In genomic region chr1:110034040-110034450, GRCh38 we compare ENCODE assay signal across 9 cellular contexts. TPM values are rescaled to one million over a fixed set of nuclear protein-coding genes. Genes with fewer than 3 reads are reported as not detected.
DNase-seq lines count a peak whose midpoint lies in the region; ATAC-seq and TF ChIP-seq lines count a peak whose summit lies in the region.
"Had no signal": no experiment of that assay in that cellular context is flagged by ENCODE, and none has a peak within 500 bp of the region (broad histone marks: within the 10 kb centered on the region; RNA-seq: fewer than 3 reads in every experiment).

No MANE protein-coding gene starts in this region.

- peaks cover 35 to 39% of the 10 kb centered on the region in 2 donors for H3K4me1 Mint-ChIP-seq in natural killer cell

- no peaks in the 10 kb centered on the region for H3K27me3 ChIP-seq in KMS-11 (ENCODE audit: insufficient read depth, low read depth)

- no peaks in the 10 kb centered on the region for H3K27me3 Mint-ChIP-seq in natural killer cell (ENCODE audit: low read depth in 2 of 2)

- H3K9me3 Mint-ChIP-seq in natural killer cell, result no peaks in the 10 kb centered on the region

- H2AFZ ChIP-seq in KMS-11 (ENCODE audit: low read depth), result peak overlapping the region; percentile 88

- H3K27ac ChIP-seq in KMS-11, result peak overlapping the region; percentile 36
- H3K27ac ChIP-seq in cingulate gyrus (ENCODE audit: low read depth, low read length), result peak overlapping the region; percentile 91

- ATAC-seq in natural killer cell, result no peak
- no peak for ATAC-seq in GM21529 (IDR thresholded peaks at IDR 0.05; ENCODE audit: unreplicated experiment)

- intact Hi-C loops in natural killer cell (cut with micrococcal nuclease), result loop anchor here (1.0 to 2.0 kb wide), 2 partner anchors 50 to 305 kb away; partner anchors contain the start of genes AHCYL1 and RBM15

- TF ChIP-seq CTCF in AG09309 (IDR thresholded peaks at IDR 0.05; ENCODE audit: control insufficient read depth, insufficient read depth, low read depth, low read length, missing control alignments), result no peak
- TF ChIP-seq CTCF in KMS-11 (conservative IDR thresholded peaks at IDR 0.05; ENCODE audit: low read depth, low read length), result no peak
- no peak for TF ChIP-seq CTCF in natural killer cell (IDR thresholded peaks at IDR 0.05)

- H3K4me3 ChIP-seq in AG09309 (ENCODE audit: control insufficient read depth, low read depth, low read length), result peak overlapping the region; percentile 22
- peak overlapping the region; percentile 76 for H3K4me3 ChIP-seq in KMS-11 (IDR thresholded peaks at IDR 0.05; ENCODE audit: insufficient read depth, low read depth, low read length)

- peaks cover 23% of the 10 kb centered on the region for H3K79me2 ChIP-seq in KMS-11 (ENCODE audit: insufficient read depth, low read depth)

- peaks cover 45% of the 10 kb centered on the region for H3K4me1 ChIP-seq in KMS-11 (ENCODE audit: low read depth, poor library complexity, severe bottlenecking)

- DNase-seq in AG09309 (ENCODE audit: low read depth), result no peak
- DNase-seq in natural killer cell, result no peak
- DNase-seq in cortex of kidney (lab: John Stamatoyannopoulos, UW), result no peak
- no peak for DNase-seq in activated CD4-positive, CD25-positive, alpha-beta regulatory T cell treated with anti-CD3 and anti-CD28 coated beads, Interleukin-2, amount 50 U/mL, for 72 hours
- no peak for DNase-seq in activated gamma-delta T cell (lab: John Stamatoyannopoulos, UW)

- peak overlapping the region; percentile 94 for H3K4me3 Mint-ChIP-seq in natural killer cell

- H3K4me2 ChIP-seq in KMS-11, result peak overlapping the region; percentile 65

- H3K36me3 ChIP-seq in KMS-11 (ENCODE audit: insufficient read depth), result peaks cover 10% of the 10 kb centered on the region; the same call in 1 of the 2 replicates

- H3K36me3 Mint-ChIP-seq in natural killer cell, result no peaks in the 10 kb centered on the region

- no peaks in the 10 kb centered on the region for H4K20me1 ChIP-seq in KMS-11 (ENCODE audit: insufficient read depth)

- H3K9ac ChIP-seq in KMS-11, result peak overlapping the region; percentile 88; the same call in 1 of the 2 replicates

- peak overlapping the region; percentile 93 to 96 for H3K27ac Mint-ChIP-seq in natural killer cell

RNA-seq across cellular contexts. Expression of gene STRIP1, which starts 0.4 kb away (rescaled TPM):
- 100 to 1,000 TPM in 2 of 3 donors, 10 to 100 TPM in 1; 92.4 to 139 (median 130) TPM for total RNA-seq in natural killer cell

RNA-seq across cellular contexts. Expression of gene ALX3, which starts 36.4 kb away (rescaled TPM):
- not detected for total RNA-seq in natural killer cell
- total RNA-seq: glomerular endothelial cell had no signal

RNA-seq across cellular contexts. Expression of gene AHCYL1, which starts 49.5 kb away (rescaled TPM):
- 10 to 100 TPM; 23.3 to 30.0 (median 29.1) TPM for total RNA-seq in natural killer cell
